22 cellular contexts compared by ENCODE assay signal in the genomic region with DNA sequence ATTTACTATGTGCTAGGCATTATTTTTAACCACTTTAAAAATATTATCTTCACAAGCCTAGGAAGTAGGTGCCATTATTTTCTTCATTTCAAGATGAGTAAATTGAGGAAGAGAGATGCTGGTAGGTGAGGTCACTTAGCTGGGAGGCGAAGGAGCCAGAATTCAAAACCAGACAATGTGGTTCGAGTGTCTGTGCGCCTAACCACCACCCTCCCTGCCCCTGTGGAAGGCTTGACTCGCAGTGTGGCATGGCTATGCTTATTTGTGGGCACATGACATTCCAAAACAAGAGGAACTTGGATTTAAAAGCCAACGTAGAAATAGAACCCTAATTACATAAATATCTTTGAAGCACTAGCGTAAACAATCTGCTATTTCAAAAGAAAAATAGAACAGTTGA.
"Had no signal": no experiment of that assay in that cellular context is flagged by ENCODE, and none has a peak within 500 bp of the region (broad histone marks: within the 10 kb centered on the region; RNA-seq: fewer than 3 reads in every experiment).

No MANE protein-coding gene starts in this region.

- H3K27me3 ChIP-seq: colonic mucosa, gastrocnemius medialis, neutrophil, pancreas, spleen, testis, tibial artery, upper lobe of left lung had no signal

- H3K36me3 ChIP-seq: colonic mucosa, gastrocnemius medialis, neutrophil, pancreas, spleen, tibial artery, upper lobe of left lung had no signal

- H3K27ac ChIP-seq: colonic mucosa, epithelial cell of prostate, neutrophil, pancreas, spleen, testis, tibial artery, upper lobe of left lung had no signal

- H3K4me1 ChIP-seq: colonic mucosa, pancreas, spleen, testis, tibial artery, upper lobe of left lung had no signal

- ATAC-seq: esophagus mucosa; gastrocnemius medialis; left ventricle myocardium superior; naive thymus-derived CD4-positive, alpha-beta T cell; pancreas; sciatic nerve; stimulated activated memory B cell treated with anti-CD40 and anti-IgM and Interleukin-4, amounts not matched to agents 10 μg/mL and 1 μg/mL and 100 μg/mL, for 72 hours; stimulated activated naive CD8-positive, alpha-beta T cell treated with anti-CD3 and anti-CD28 coated beads, Interleukin-15, Interleukin-2, amounts not matched to agents 100 U/mL and 50 U/mL, for 24 hours had no signal

- H3K4me3 ChIP-seq: colonic mucosa, gastrocnemius medialis, lung, pancreas, spleen, testis, tibial artery, upper lobe of left lung had no signal

- H3K9me3 ChIP-seq: colonic mucosa, gastrocnemius medialis, neutrophil, pancreas, spleen, testis, tibial artery, upper lobe of left lung had no signal

- DNase-seq: colonic mucosa; effector CD8-positive, alpha-beta T cell; endodermal cell; foreskin fibroblast; gastrocnemius medialis; head of caudate nucleus; left ventricle myocardium superior; naive thymus-derived CD4-positive, alpha-beta T cell; pancreas; spleen; stimulated activated CD4-positive, alpha-beta T cell treated with anti-CD3 and anti-CD28 coated beads, Interleukin-4, amount 100 ng/mL, for 4 hours; stimulated activated naive CD8-positive, alpha-beta T cell treated with anti-CD3 and anti-CD28 coated beads, Interleukin-15, Interleukin-2, amounts not matched to agents 100 U/mL and 50 U/mL, for 24 hours; substantia nigra; testis; tibial artery; upper lobe of left lung had no signal
